ENCODE assay signal across 8 cellular contexts in genomic region chr6:131063028-131063763, GRCh38. TPM values are rescaled to one million over a fixed set of nuclear protein-coding genes. Genes with fewer than 3 reads are reported as not detected.
A peak's percentile ranks its signal among the peaks of the same experiment; 100 is the strongest.
DNase-seq lines count a peak whose midpoint lies in the region; FAIRE-seq and TF ChIP-seq lines count a peak whose summit lies in the region.

Gene EPB41L2, minus strand, starts transcription at chr6:131063245. Its CDS starts 106,760 bp downstream, at chr6:130956485.

- TF ChIP-seq CTCF in astrocyte (IDR thresholded peaks at IDR 0.05; ENCODE audit: insufficient read depth, low read depth, low read length), result no peak

- peak; percentile 84 for DNase-seq in GDM1 (lab: John Stamatoyannopoulos, UW)
- peak; percentile 79 for DNase-seq in GOT3 (lab: John Stamatoyannopoulos, UW)
- peak; percentile 89 for DNase-seq in LoVo (ENCODE audit: low spot score)
- peak; percentile 65 for DNase-seq in T-helper 22 cell (ENCODE audit: low read depth)
- DNase-seq in astrocyte (ENCODE audit: low read depth), result peak; percentile 72
- DNase-seq in hepatic stellate cell (ENCODE audit: low spot score), result peak; percentile 75
- peak; percentile 85 for DNase-seq in retina
- no peak for DNase-seq in NCI-H187 treated with DMSO at 0.1 percent for 48 hours (lab: John Stamatoyannopoulos, UW)

- peak within 1 kb of the TSS; percentile 92 for H2AFZ ChIP-seq in astrocyte (ENCODE audit: low read depth, low read length)

- no peaks in the 10 kb centered on the region for H3K27me3 ChIP-seq in astrocyte (ENCODE audit: insufficient read depth, low read length)

- H3K27me3 Mint-ChIP-seq in astrocyte (ENCODE audit: low read depth, unreplicated experiment), result no peaks in the 10 kb centered on the region

- no peak for FAIRE-seq in astrocyte (lab: Jason Lieb, UNC)

- H3K36me3 ChIP-seq in astrocyte (ENCODE audit: insufficient read depth, low read length), result no peaks in the 10 kb centered on the region

- H3K27ac ChIP-seq in astrocyte (ENCODE audit: low read depth, low read length), result peak within 1 kb of the TSS; percentile 69

- H3K27ac Mint-ChIP-seq in astrocyte (ENCODE audit: unreplicated experiment), result peak within 1 kb of the TSS; percentile 90

- H3K4me3 ChIP-seq in astrocyte (ENCODE audit: insufficient read depth, low read depth, low read length), result peak within 1 kb of the TSS; percentile 72

- peak within 1 kb of the TSS; percentile 93 for H3K4me2 ChIP-seq in astrocyte (ENCODE audit: low read length)

- H3K9ac ChIP-seq in astrocyte (ENCODE audit: low read length), result peak within 1 kb of the TSS; percentile 85

- H3K9me3 Mint-ChIP-seq in astrocyte (ENCODE audit: unreplicated experiment), result no peaks in the 10 kb centered on the region

- H3K36me3 Mint-ChIP-seq in astrocyte (ENCODE audit: low read depth, unreplicated experiment), result no peaks in the 10 kb centered on the region

- H3K4me1 ChIP-seq in astrocyte (ENCODE audit: insufficient read depth, low read length), result peaks cover 32% of the 10 kb centered on the region

- H3K4me1 Mint-ChIP-seq in astrocyte (ENCODE audit: low read depth, unreplicated experiment), result peaks cover 20% of the 10 kb centered on the region

- peaks cover 28% of the 10 kb centered on the region for H3K79me2 ChIP-seq in astrocyte (ENCODE audit: insufficient read depth, low read length)

- H3K4me3 Mint-ChIP-seq in astrocyte (ENCODE audit: unreplicated experiment), result peak within 1 kb of the TSS; percentile 87

- H4K20me1 ChIP-seq in astrocyte (ENCODE audit: insufficient read depth, low read length), result peaks cover 9% of the 10 kb centered on the region

- no peaks in the 10 kb centered on the region for H3K9me3 ChIP-seq in astrocyte (ENCODE audit: insufficient read depth, low read depth, low read length)

RNA-seq across cellular contexts. Expression of gene EPB41L2, which starts in this region (rescaled TPM):
- 120 and 136 TPM in 2 replicates for total RNA-seq in astrocyte
